Comparison of ENCODE assay signal across 14 cellular contexts in genomic region chr13:23450340-23451046, GRCh38. TPM values are rescaled to one million over a fixed set of nuclear protein-coding genes. Genes with fewer than 3 reads are reported as not detected.
DNase-seq lines count a peak whose midpoint lies in the region; ATAC-seq, FAIRE-seq and TF ChIP-seq lines count a peak whose summit lies in the region.
"Had no signal": no experiment of that assay in that cellular context is flagged by ENCODE, and none has a peak within 500 bp of the region (broad histone marks: within the 10 kb centered on the region; RNA-seq: fewer than 3 reads in every experiment).

No MANE protein-coding gene starts in this region.

- SMC1A ChIA-PET in GM12878 (lab: Charles Lee; ENCODE audit: uncharacterized antibody, unreplicated experiment), result no interaction called here

- in situ Hi-C loops in GM12878 (cut with MboI), result no loop called here

- WGBS in GM12878 (ENCODE audit: insufficient coverage, insufficient replicate concordance, low lambda C conversion rate, missing lambda C conversion rate), result 18% methylated on average over 8 of the region's 8 CpGs

- no peak for TF ChIP-seq RAD21 in GM12878 (IDR thresholded peaks at IDR 0.05; ENCODE audit: insufficient read depth, low read depth, low read length)

- H3K9me3 ChIP-seq in GM12878 (replicated peaks; ENCODE audit: control insufficient read depth, insufficient read depth, low read length) (no peaks in the 10 kb centered on the region; the same call in 2 of the 3 replicates), left lung (no peaks in the 10 kb centered on the region)
- H3K9me3 ChIP-seq: uterus had no signal

- no peaks in the 10 kb centered on the region for H4K20me1 ChIP-seq in GM12878 (ENCODE audit: control insufficient read depth, insufficient read depth)

- intact Hi-C loops in GM12878 (cut with micrococcal nuclease; ENCODE audit: unreplicated experiment), result no loop called here
- intact Hi-C loops in left lung (cut with DNase I), result no loop called here

- BruUV-seq in GM12878 (replicated peaks; lab: Mats Ljungman, UMichigan), result no TSS peak

- no peaks in the 10 kb centered on the region for H3K79me2 ChIP-seq in GM12878 (ENCODE audit: control insufficient read depth, insufficient read depth, low read length)
- H3K79me2 ChIP-seq: hepatocyte had no signal

- CTCF ChIA-PET in GM12878 (lab: Yijun Ruan, JAX), result no interaction called here

- H3K4me1 ChIP-seq in GM12878 (ENCODE audit: control insufficient read depth, insufficient read depth, low read length) (no peaks in the 10 kb centered on the region), left lung (no peaks in the 10 kb centered on the region)
- H3K4me1 ChIP-seq: uterus had no signal

- no peak for TF ChIP-seq EP300 in GM12878 (IDR thresholded peaks at IDR 0.05; ENCODE audit: borderline replicate concordance in 1 of 2, control insufficient read depth in 1 of 2, low read depth in 2 of 2, low read length in 2 of 2)

- no peak overlapping the region for H3K4me3 ChIP-seq in GM12878
- no peak overlapping the region for H3K4me3 ChIP-seq in left lung
- H3K4me3 ChIP-seq: hepatocyte, lung, uterus had no signal

- H2AFZ ChIP-seq in GM12878 (ENCODE audit: control insufficient read depth, low read depth, low read length), result no peak overlapping the region
- H2AFZ ChIP-seq: hepatocyte had no signal

- POLR2A ChIA-PET in GM12878 (lab: Charles Lee), result no interaction called here

- no peak overlapping the region for H3K27ac ChIP-seq in GM12878 (ENCODE audit: control insufficient read depth, insufficient read depth)
- no peak overlapping the region for H3K27ac ChIP-seq in left lung
- H3K27ac ChIP-seq: hepatocyte, uterus had no signal

- no peaks in the 10 kb centered on the region for H3K27me3 ChIP-seq in GM12878 (replicated peaks in 1 of 2; ENCODE audit: control insufficient read depth in 2 of 2, insufficient read depth in 2 of 2, low read length in 1 of 2)
- H3K27me3 ChIP-seq in left lung, result no peaks in the 10 kb centered on the region
- H3K27me3 ChIP-seq: hepatocyte, uterus had no signal

- DNase-seq in NOMO-1 treated with DMSO at 0.1 percent for 48 hours (lab: John Stamatoyannopoulos, UW; ENCODE audit: unreplicated experiment), result peak; percentile 72
- DNase-seq in NOMO-1 treated with dmso at 0.1 percent for 144 hours (lab: John Stamatoyannopoulos, UW; ENCODE audit: unreplicated experiment), result no peak
- peak; percentile 34 for DNase-seq in NCI-H446 treated with DMSO at 0.1 percent for 48 hours (lab: John Stamatoyannopoulos, UW)
- DNase-seq in GM12878 (ENCODE audit: low read depth, low spot score), result no peak
- DNase-seq in left lung, result no peak
- DNase-seq: activated CD8-positive, alpha-beta memory T cell treated with anti-CD3 and anti-CD28 coated beads, Interleukin-2, amount 50 U/mL, for 48 hours; activated naive CD8-positive, alpha-beta T cell treated with anti-CD3 and anti-CD28 coated beads for 36 hours; uterus had no signal

- no peak for FAIRE-seq in GM12878 (lab: Jason Lieb, UNC)
- FAIRE-seq: endothelial cell of umbilical vein had no signal

- RAD21 ChIA-PET in GM12878 (lab: Charles Lee; ENCODE audit: unreplicated experiment), result no interaction called here

- H3K36me3 ChIP-seq in GM12878 (ENCODE audit: control insufficient read depth in 2 of 2, insufficient read depth in 2 of 2, low read length in 1 of 2) (no peaks in the 10 kb centered on the region), left lung (no peaks in the 10 kb centered on the region)
- H3K36me3 ChIP-seq: uterus had no signal

- TF ChIP-seq POLR2A in GM12878 (IDR thresholded peaks at IDR 0.05; ENCODE audit: low read depth, low read length), result no peak

- no peak overlapping the region for H3K4me2 ChIP-seq in GM12878 (ENCODE audit: control insufficient read depth, insufficient read depth)
- H3K4me2 ChIP-seq: hepatocyte had no signal

- H3K9ac ChIP-seq in GM12878 (ENCODE audit: control insufficient read depth, insufficient read depth, low read length), result no peak overlapping the region

- no peak for ATAC-seq in GM12878
- no peak for ATAC-seq in left lung
- no peak for ATAC-seq in GM19023 (IDR thresholded peaks at IDR 0.05; ENCODE audit: unreplicated experiment)
- ATAC-seq in GM19351 (IDR thresholded peaks at IDR 0.05; ENCODE audit: unreplicated experiment), result no peak
- ATAC-seq in GM18502 (IDR thresholded peaks at IDR 0.05; ENCODE audit: poor library complexity, unreplicated experiment), result no peak

- TF ChIP-seq CTCF in GM12878 (IDR thresholded peaks at IDR 0.05 in 2 of 3, conservative IDR thresholded peaks at IDR 0.05 in 1 of 3; ENCODE audit: control insufficient read depth in 2 of 3, extremely low read depth in 1 of 3, insufficient read depth in 1 of 3, low read depth in 3 of 3, low read length in 3 of 3) (no peak), left lung (IDR thresholded peaks at IDR 0.05) (no peak)

TF ChIP-seq in GM12878, 131 proteins besides CTCF, POLR2A, EP300 and RAD21:
- no peak for TF ChIP-seq ZBTB40 (IDR thresholded peaks at IDR 0.05; ENCODE audit: borderline replicate concordance)
- 0 out of 2 replicates have a peak, but pooled peaks have one; percentile 29 for TF ChIP-seq TCF12 (IDR thresholded peaks at IDR 0.05; ENCODE audit: low read depth, low read length)
- no peak for TF ChIP-seq ZBTB11 (CRISPR knock-in tag; IDR thresholded peaks at IDR 0.05)

RNA-seq across cellular contexts. Expression of gene SACS, which starts 17.0 kb away (rescaled TPM):
- 84.6 and 84.7 TPM in 2 replicates for total RNA-seq in GM12878 (2013; cell fraction: nucleolus; rRNA removed)
- total RNA-seq in GM12878 (2014; rRNA removed), result 74.9 and 79.5 TPM in 2 replicates
- total RNA-seq in GM12878 (2014; rRNA removed; fragmentation: Illumina TruSeq; extraction: Trizol), result 60.9 and 61.7 TPM in 2 replicates
- 50.0 and 55.0 TPM in 2 replicates for total RNA-seq in GM12878 (2021)
- 10.5 TPM for polyA plus RNA-seq in GM12878 (2011; ENCODE audit: low read depth)
- 21.4 and 32.6 TPM in 2 replicates for polyA plus RNA-seq in GM12878 (2011; rRNA removed)
- 14.9 and 20.4 TPM in 2 replicates for polyA plus RNA-seq in GM12878 (2011; cell fraction: cytosol; rRNA removed)
- polyA plus RNA-seq in GM12878 (2011; cell fraction: nucleus; rRNA removed), result 37.2 and 41.4 TPM in 2 replicates
- polyA plus RNA-seq in GM12878 (2012), result 12.0 and 13.7 TPM in 2 replicates
- 37.7 and 46.9 TPM in 2 replicates for polyA plus RNA-seq in GM12878 (2014; fragmentation: Illumina TruSeq; extraction: Trizol)
- 10 to 100 TPM in 1 of 2 experiments, 1 to 10 TPM in 1; 9.9 to 15.2 TPM for polyA plus RNA-seq in GM12878 (2014; fragmentation: Nextera tagmentation; extraction: Ambion mirVana)
- polyA plus RNA-seq in GM12878 (2014; rRNA removed), result 17.8 and 22.8 TPM in 2 replicates
- 10 to 100 TPM; 14.5 to 16.0 TPM for polyA plus RNA-seq in GM12878 (2016; fragmentation: Nextera tagmentation; extraction: Ambion mirVana)
- polyA minus RNA-seq in GM12878 (2011; rRNA and poly(A)+ RNA removed), result 102 and 198 TPM in 2 replicates
- 39.3 and 48.4 TPM in 2 replicates for polyA minus RNA-seq in GM12878 (2011; cell fraction: cytosol; rRNA and poly(A)+ RNA removed)
- 56.8 and 98.0 TPM in 2 replicates for polyA minus RNA-seq in GM12878 (2011; cell fraction: nucleus; rRNA and poly(A)+ RNA removed)
- total RNA-seq in left lung, result 10 to 100 TPM; 10.9 to 11.5 TPM

Comparison
In these comparisons a context has a peak if more than half of its experiments do, and no peak if none do; other contexts are left out.
1. DNase-seq: peak in NOMO-1 treated with DMSO at 0.1 percent for 48 hours (single experiment) and NCI-H446 treated with DMSO at 0.1 percent for 48 hours (single experiment); none in NOMO-1 treated with dmso at 0.1 percent for 144 hours (single experiment), GM12878 (single experiment) and left lung (0 of 2).
2. RNA of gene SACS, which starts 17.0 kb away (total RNA-seq): 50.0 to 84.7 TPM in GM12878; 10.9 to 11.5 TPM in left lung; every median in the first group is over 4 times any median in the second.